In genomic region chr6:125471703-125472102, GRCh38 we compare ENCODE assay signal across 14 cellular contexts.
"Had no signal": no experiment of that assay in that cellular context is flagged by ENCODE, and none has a peak within 500 bp of the region (broad histone marks: within the 10 kb centered on the region; RNA-seq: fewer than 3 reads in every experiment).

No MANE protein-coding gene starts in this region.

- H3K27ac ChIP-seq: ascending aorta, coronary artery, hepatocyte, tibial artery, uterus had no signal

- H3K36me3 ChIP-seq: ascending aorta, tibial artery, uterus had no signal

- H3K79me2 ChIP-seq: hepatocyte had no signal

- H3K4me1 ChIP-seq: ascending aorta, uterus had no signal

- H3K9me3 ChIP-seq: ascending aorta, mucosa of descending colon, tibial artery, uterus had no signal

- H2AFZ ChIP-seq: hepatocyte had no signal

- H3K4me2 ChIP-seq: hepatocyte had no signal

- DNase-seq: activated effector memory CD4-positive, alpha-beta T cell treated with Interleukin-2 at 50 U/mL for 16 hours; activated naive CD8-positive, alpha-beta T cell treated with anti-CD3 and anti-CD28 coated beads, Interleukin-2, amount 10 ng/mL, durations not matched to agents 7 days and 5 days; effector CD8-positive, alpha-beta T cell; kidney glomerular epithelial cell; mammary epithelial cell; mucosa of descending colon; natural killer cell; right cardiac atrium; T-helper 2 cell; tibial artery; uterus had no signal

- H3K4me3 ChIP-seq: ascending aorta, coronary artery, hepatocyte, mucosa of descending colon, tibial artery, uterus had no signal

- H3K27me3 ChIP-seq: ascending aorta, hepatocyte, tibial artery, uterus had no signal
